ENCODE assay signal across 15 cellular contexts in the genomic region with DNA sequence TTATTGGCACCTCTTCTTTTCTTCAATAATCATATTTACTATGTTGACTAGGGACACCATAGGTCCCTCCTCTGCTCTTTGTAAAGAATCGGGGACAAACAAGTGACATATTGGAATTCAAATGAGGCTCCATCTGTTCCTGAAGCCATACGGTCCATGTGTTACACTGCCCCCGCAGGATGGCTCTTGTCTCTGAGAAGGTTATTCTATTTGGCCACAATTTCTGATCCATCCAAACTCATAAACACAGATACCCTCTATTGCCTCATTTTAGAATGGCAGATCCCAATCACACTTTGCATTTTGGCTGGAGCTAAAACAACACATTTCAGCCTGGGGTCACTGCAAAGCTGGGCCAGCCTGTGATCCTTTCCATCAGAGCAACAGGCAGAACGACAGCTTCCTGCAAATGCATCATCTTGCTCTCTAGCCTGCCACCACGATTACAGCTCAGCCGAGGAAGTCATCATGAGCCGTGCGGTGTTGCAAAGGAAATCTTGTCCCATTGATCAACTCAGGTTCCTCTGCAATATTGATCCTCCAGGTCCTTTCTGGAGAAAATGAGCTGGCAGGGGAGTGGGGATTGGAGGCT.
DNase-seq lines count a peak whose midpoint lies in the region; ATAC-seq and TF ChIP-seq lines count a peak whose summit lies in the region.
"Had no signal": no experiment of that assay in that cellular context is flagged by ENCODE, and none has a peak within 500 bp of the region (broad histone marks: within the 10 kb centered on the region; RNA-seq: fewer than 3 reads in every experiment).

No MANE protein-coding gene starts in this region.

- in situ Hi-C loops in GM13977 (cut with MboI; ENCODE audit: low pct_unique_long_range_greater_than_20kb, low sequenced_read_pairs, unreplicated experiment) = no loop called here

- no peaks in the 10 kb centered on the region for H3K27me3 ChIP-seq in dorsolateral prefrontal cortex
- H3K27me3 ChIP-seq: foreskin keratinocyte had no signal

- no peak overlapping the region for H3K4me3 ChIP-seq in dorsolateral prefrontal cortex

- peak overlapping the region in 53 of 59 donors; percentile 3 to 75 (median 50) for H3K27ac ChIP-seq in dorsolateral prefrontal cortex
- H3K27ac ChIP-seq: foreskin keratinocyte, VCaP had no signal

- H3K4me1 Mint-ChIP-seq in progenitor cell of endocrine pancreas (ENCODE audit: low read depth) = peaks cover 2% of the 10 kb centered on the region

- H3K4me3 Mint-ChIP-seq in progenitor cell of endocrine pancreas (ENCODE audit: low read depth) = no peak overlapping the region
- H3K4me3 Mint-ChIP-seq: activated naive CD8-positive, alpha-beta T cell treated with anti-CD3 and anti-CD28 coated beads, Interleukin-2, amount 50 U/mL, for 24 hours had no signal

- intact Hi-C loops in dorsolateral prefrontal cortex (cut with DNase I) = no loop called here

- H3K27ac Mint-ChIP-seq in progenitor cell of endocrine pancreas = peak overlapping the region; percentile 27
- H3K27ac Mint-ChIP-seq: activated naive CD8-positive, alpha-beta T cell treated with anti-CD3 and anti-CD28 coated beads, Interleukin-2, amount 50 U/mL, for 24 hours had no signal

- no peaks in the 10 kb centered on the region for H3K27me3 Mint-ChIP-seq in progenitor cell of endocrine pancreas
- H3K27me3 Mint-ChIP-seq: activated naive CD8-positive, alpha-beta T cell treated with anti-CD3 and anti-CD28 coated beads, Interleukin-2, amount 50 U/mL, for 24 hours had no signal

- no peaks in the 10 kb centered on the region for H3K9me3 Mint-ChIP-seq in progenitor cell of endocrine pancreas (ENCODE audit: low read depth)
- H3K9me3 Mint-ChIP-seq: activated naive CD8-positive, alpha-beta T cell treated with anti-CD3 and anti-CD28 coated beads, Interleukin-2, amount 50 U/mL, for 24 hours had no signal

- peak; percentile 62 for ATAC-seq in GM18511 (IDR thresholded peaks at IDR 0.05; ENCODE audit: unreplicated experiment)
- ATAC-seq: activated naive CD8-positive, alpha-beta T cell treated with anti-CD3 and anti-CD28 coated beads, Interleukin-2, amount 50 U/mL, for 24 hours; foreskin keratinocyte had no signal

- peaks cover 10% of the 10 kb centered on the region for H3K36me3 Mint-ChIP-seq in progenitor cell of endocrine pancreas (ENCODE audit: insufficient read depth)

- peak; percentile 48 for DNase-seq in NOMO-1 treated with DMSO at 0.1 percent for 48 hours (lab: John Stamatoyannopoulos, UW; ENCODE audit: unreplicated experiment)
- DNase-seq in dorsolateral prefrontal cortex = peak in 1 of 10 donors; percentile 40
- no peak for DNase-seq in progenitor cell of endocrine pancreas (ENCODE audit: low spot score, unreplicated experiment)
- DNase-seq in GM13977 (ENCODE audit: low spot score) = no peak
- DNase-seq in glomerular visceral epithelial cell (ENCODE audit: extremely low spot score) = no peak
- DNase-seq in stimulated activated CD4-positive, alpha-beta T cell treated with anti-CD3 and anti-CD28 coated beads, Interleukin-15, amount 100 ng/mL, for 24 hours = no peak
- DNase-seq: activated CD8-positive, alpha-beta memory T cell treated with anti-CD3 and anti-CD28 coated beads, Interleukin-2, amount 50 U/mL, for 48 hours; activated naive CD8-positive, alpha-beta T cell treated with anti-CD3 and anti-CD28 coated beads, Interleukin-2, amount 50 U/mL, for 24 hours; foreskin keratinocyte; kidney glomerular epithelial cell; NCI-H1048; NCI-H446 treated with DMSO at 0.1 percent for 48 hours; SIG-M5 had no signal

- TF ChIP-seq CTCF in dorsolateral prefrontal cortex (IDR thresholded peaks at IDR 0.05 in 54 of 56, conservative IDR thresholded peaks at IDR 0.05 in 2 of 56; ENCODE audit: low read depth in 1 of 56, partially characterized antibody in 56 of 56) (peak in 2 of 56 donors; percentile 7 to 10), progenitor cell of endocrine pancreas (IDR thresholded peaks at IDR 0.05; ENCODE audit: unreplicated experiment) (peak; percentile 24), GM13977 (IDR thresholded peaks at IDR 0.05; ENCODE audit: extremely low read depth, insufficient read depth, missing control alignments) (no peak)
